Comparison of ENCODE assay signal across 8 cellular contexts in genomic region chr2:196274387-196274809, GRCh38.
DNase-seq lines count a peak whose midpoint lies in the region; ATAC-seq and TF ChIP-seq lines count a peak whose summit lies in the region.

No MANE protein-coding gene starts in this region.

- no peak for TF ChIP-seq CTCF in epithelial cell of esophagus (IDR thresholded peaks at IDR 0.05; ENCODE audit: insufficient read depth, low read depth, low read length, missing control alignments)

- H3K4me3 ChIP-seq in epithelial cell of esophagus (ENCODE audit: low read length), result no peak overlapping the region

- peaks cover 29 to 48% of the 10 kb centered on the region in 2 donors for H3K4me1 Mint-ChIP-seq in stimulated activated naive B cell treated with anti-CD40 and anti-IgM and Interleukin-4, amounts not matched to agents 10 μg/mL and 1 μg/mL and 100 μg/mL, for 72 hours

- ATAC-seq in HG02642 (IDR thresholded peaks at IDR 0.05; ENCODE audit: poor library complexity, unreplicated experiment), result peak; percentile 71
- peak; percentile 66 to 69 for ATAC-seq in stimulated activated naive B cell treated with anti-CD40 and anti-IgM and Interleukin-4, amounts not matched to agents 10 μg/mL and 1 μg/mL and 100 μg/mL, for 72 hours (replicated peaks)

- H3K4me3 Mint-ChIP-seq in stimulated activated naive B cell treated with anti-CD40 and anti-IgM and Interleukin-4, amounts not matched to agents 10 μg/mL and 1 μg/mL and 100 μg/mL, for 72 hours, result peak overlapping the region; percentile 5 to 33

- peak; percentile 15 for DNase-seq in DMS153 (lab: John Stamatoyannopoulos, UW)
- no peak for DNase-seq in DMS153 treated with DMSO at 0.1 percent for 48 hours (lab: John Stamatoyannopoulos, UW; ENCODE audit: unreplicated experiment)
- DNase-seq in NCI-H524 treated with DMSO at 0.1 percent for 48 hours (lab: John Stamatoyannopoulos, UW), result peak; percentile 59
- peak; percentile 65 for DNase-seq in epithelial cell of esophagus (ENCODE audit: low read depth)
- peak; percentile 23 for DNase-seq in stimulated activated naive B cell treated with anti-CD40 and anti-IgM and Interleukin-4, amounts not matched to agents 10 μg/mL and 1 μg/mL and 100 μg/mL, for 72 hours
- DNase-seq in islet precursor cell, result no peak
- DNase-seq in cortex of kidney (lab: John Stamatoyannopoulos, UW), result no peak

- no peaks in the 10 kb centered on the region for H3K27me3 Mint-ChIP-seq in stimulated activated naive B cell treated with anti-CD40 and anti-IgM and Interleukin-4, amounts not matched to agents 10 μg/mL and 1 μg/mL and 100 μg/mL, for 72 hours

- no peaks in the 10 kb centered on the region for H3K36me3 Mint-ChIP-seq in stimulated activated naive B cell treated with anti-CD40 and anti-IgM and Interleukin-4, amounts not matched to agents 10 μg/mL and 1 μg/mL and 100 μg/mL, for 72 hours

- peak overlapping the region; percentile 89 for H3K27ac Mint-ChIP-seq in stimulated activated naive B cell treated with anti-CD40 and anti-IgM and Interleukin-4, amounts not matched to agents 10 μg/mL and 1 μg/mL and 100 μg/mL, for 72 hours

- H3K9me3 Mint-ChIP-seq in stimulated activated naive B cell treated with anti-CD40 and anti-IgM and Interleukin-4, amounts not matched to agents 10 μg/mL and 1 μg/mL and 100 μg/mL, for 72 hours, result peaks cover 0 to 1% of the 10 kb centered on the region in 2 donors

Comparison
In these comparisons a context has a peak if more than half of its experiments do, and no peak if none do; other contexts are left out.
1. DNase-seq: peak in DMS153 (single experiment), NCI-H524 treated with DMSO at 0.1 percent for 48 hours (single experiment), epithelial cell of esophagus (single experiment) and stimulated activated naive B cell treated with anti-CD40 and anti-IgM and Interleukin-4, amounts not matched to agents 10 μg/mL and 1 μg/mL and 100 μg/mL, for 72 hours (single experiment); none in DMS153 treated with DMSO at 0.1 percent for 48 hours (single experiment), islet precursor cell (single experiment) and cortex of kidney (single experiment).